Comparison of ENCODE assay signal across 23 cellular contexts in the genomic region with DNA sequence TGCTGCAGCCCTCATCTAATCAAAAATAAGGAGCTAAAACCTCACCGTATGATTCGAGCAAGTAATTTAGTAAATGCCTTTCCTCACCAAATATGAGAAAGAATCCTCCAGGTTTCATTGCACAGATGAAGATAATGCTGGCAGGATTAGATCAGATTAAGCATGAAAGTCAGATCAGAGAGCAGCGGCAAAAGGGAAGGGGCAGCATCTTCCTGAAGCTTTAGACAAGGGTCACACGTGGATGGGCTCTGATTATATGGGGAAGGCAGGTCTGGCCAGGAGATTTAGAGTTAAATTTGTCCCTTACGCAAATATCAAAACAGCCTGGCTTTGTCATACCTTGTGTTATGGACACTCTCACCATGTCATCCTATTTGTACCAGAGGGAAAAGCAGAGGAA.
"Had no signal": no experiment of that assay in that cellular context is flagged by ENCODE, and none has a peak within 500 bp of the region (broad histone marks: within the 10 kb centered on the region; RNA-seq: fewer than 3 reads in every experiment).

No MANE protein-coding gene starts in this region.

- H3K4me1 ChIP-seq: thyroid gland had no signal

- H3K36me3 ChIP-seq: esophagus muscularis mucosa, right lobe of liver, thyroid gland had no signal

- H3K27me3 Mint-ChIP-seq: activated CD4-positive, alpha-beta memory T cell treated with anti-CD3 and anti-CD28 coated beads for 36 hours; stimulated activated naive B cell treated with anti-CD40 and anti-IgM and Interleukin-4, amounts not matched to agents 10 μg/mL and 1 μg/mL and 100 μg/mL, for 72 hours had no signal

- H3K27ac ChIP-seq: coronary artery, esophagus muscularis mucosa, parathyroid adenoma, right lobe of liver, skin epidermis, thyroid gland had no signal

- H3K79me2 ChIP-seq: parathyroid adenoma had no signal

- H3K4me3 Mint-ChIP-seq: activated CD4-positive, alpha-beta memory T cell treated with anti-CD3 and anti-CD28 coated beads for 36 hours; activated naive CD4-positive, alpha-beta T cell treated with anti-CD3 and anti-CD28 coated beads for 36 hours; activated T-cell treated with anti-CD3 and anti-CD28 coated beads, Interleukin-2, amount 50 U/mL, for 72 hours; natural killer cell treated with Interleukin-12 subunit alpha and Interleukin-12 subunit beta and Interleukin-15 and Interleukin-18, amount 100 ng/mL, for 72 hours; stimulated activated naive B cell treated with anti-CD40 and anti-IgM and Interleukin-4, amounts not matched to agents 10 μg/mL and 1 μg/mL and 100 μg/mL, for 72 hours; T-helper 1 cell treated with Interleukin-12 subunit alpha and Interleukin-12 subunit beta and Interleukin-4 antibody, amounts not matched to agents 30 μg/mL and 1 μg/mL, for 36 hours had no signal

- H3K27me3 ChIP-seq: esophagus muscularis mucosa, right lobe of liver, thyroid gland had no signal

- ATAC-seq: activated T-cell treated with anti-CD3 and anti-CD28 coated beads, Interleukin-2, amount 50 U/mL, for 72 hours; natural killer cell treated with Interleukin-12 subunit alpha and Interleukin-12 subunit beta and Interleukin-15 and Interleukin-18, amount 100 ng/mL, for 72 hours; right lobe of liver; stimulated activated naive B cell treated with anti-CD40 and anti-IgM and Interleukin-4, amounts not matched to agents 10 μg/mL and 1 μg/mL and 100 μg/mL, for 72 hours had no signal

- H3K27ac Mint-ChIP-seq: activated CD4-positive, alpha-beta memory T cell treated with anti-CD3 and anti-CD28 coated beads for 36 hours; activated naive CD4-positive, alpha-beta T cell treated with anti-CD3 and anti-CD28 coated beads for 36 hours; activated T-cell treated with anti-CD3 and anti-CD28 coated beads, Interleukin-2, amount 50 U/mL, for 72 hours; natural killer cell treated with Interleukin-12 subunit alpha and Interleukin-12 subunit beta and Interleukin-15 and Interleukin-18, amount 100 ng/mL, for 72 hours; stimulated activated naive B cell treated with anti-CD40 and anti-IgM and Interleukin-4, amounts not matched to agents 10 μg/mL and 1 μg/mL and 100 μg/mL, for 72 hours; T-helper 1 cell treated with Interleukin-12 subunit alpha and Interleukin-12 subunit beta and Interleukin-4 antibody, amounts not matched to agents 30 μg/mL and 1 μg/mL, for 36 hours had no signal

- H3K4me3 ChIP-seq: coronary artery, esophagus muscularis mucosa, right lobe of liver, skin epidermis, thyroid gland had no signal

- H3K9me3 Mint-ChIP-seq: activated CD4-positive, alpha-beta memory T cell treated with anti-CD3 and anti-CD28 coated beads for 36 hours; activated naive CD4-positive, alpha-beta T cell treated with anti-CD3 and anti-CD28 coated beads for 36 hours; activated T-cell treated with anti-CD3 and anti-CD28 coated beads, Interleukin-2, amount 50 U/mL, for 72 hours; natural killer cell treated with Interleukin-12 subunit alpha and Interleukin-12 subunit beta and Interleukin-15 and Interleukin-18, amount 100 ng/mL, for 72 hours; stimulated activated naive B cell treated with anti-CD40 and anti-IgM and Interleukin-4, amounts not matched to agents 10 μg/mL and 1 μg/mL and 100 μg/mL, for 72 hours; T-helper 1 cell treated with Interleukin-12 subunit alpha and Interleukin-12 subunit beta and Interleukin-4 antibody, amounts not matched to agents 30 μg/mL and 1 μg/mL, for 36 hours had no signal

- FAIRE-seq: bronchial epithelial cell, islet of Langerhans had no signal

- H2AFZ ChIP-seq: parathyroid adenoma had no signal

- H3K9me3 ChIP-seq: esophagus muscularis mucosa, right lobe of liver, thyroid gland had no signal

- DNase-seq: activated CD4-positive, alpha-beta memory T cell treated with anti-CD3 and anti-CD28 coated beads for 36 hours; activated CD4-positive, alpha-beta T cell treated with anti-CD3 and anti-CD28 coated beads for 4 hours; activated CD4-positive, CD25-positive, alpha-beta regulatory T cell; activated effector memory CD4-positive, alpha-beta T cell treated with Interleukin-2 at 50 U/mL for 16 hours; activated naive CD4-positive, alpha-beta T cell treated with anti-CD3 and anti-CD28 coated beads for 36 hours; activated T-cell treated with anti-CD3 and anti-CD28 coated beads, Interleukin-2, amount 50 U/mL, for 72 hours; amygdala; head of caudate nucleus; hypothalamus; nucleus accumbens; right lobe of liver; stimulated activated CD8-positive, alpha-beta memory T cell treated with anti-CD3 and anti-CD28 coated beads, Interleukin-4, amount 100 ng/mL, for 48 hours; stimulated activated naive B cell treated with anti-CD40 and anti-IgM and Interleukin-4, amounts not matched to agents 10 μg/mL and 1 μg/mL and 100 μg/mL, for 72 hours; T1000; thyroid gland had no signal

- H3K9ac ChIP-seq: parathyroid adenoma had no signal
